In the genomic region with DNA sequence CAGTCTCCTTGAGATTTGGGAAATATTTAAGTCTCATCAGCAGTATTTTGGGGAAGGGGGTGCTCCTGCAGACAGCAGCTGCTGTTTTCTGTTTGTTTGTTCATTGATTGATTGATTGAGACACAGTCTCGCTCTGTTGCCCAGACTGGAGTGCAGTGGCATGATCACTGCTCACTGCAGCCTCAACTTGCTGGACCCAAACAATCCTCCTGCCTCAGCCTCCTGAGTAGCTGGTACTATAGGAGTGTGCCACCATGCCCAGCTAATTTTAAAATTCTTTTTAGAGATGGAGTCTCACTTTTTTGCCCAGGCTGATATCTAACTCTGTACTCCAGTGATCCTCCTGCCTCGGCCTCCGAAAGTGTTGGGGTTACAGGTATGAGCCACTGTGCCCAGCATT, we compare ENCODE assay signal across 19 cellular contexts.
"Had no signal": no experiment of that assay in that cellular context is flagged by ENCODE, and none has a peak within 500 bp of the region (broad histone marks: within the 10 kb centered on the region; RNA-seq: fewer than 3 reads in every experiment).

No MANE protein-coding gene starts in this region.

- H3K4me3 ChIP-seq: esophagus muscularis mucosa, gastrocnemius medialis, heart right ventricle, ovary, right atrium auricular region, uterus had no signal

- ATAC-seq: gastrocnemius medialis, heart right ventricle had no signal

- H3K9me3 Mint-ChIP-seq: dendritic cell treated with granulocyte-macrophage colony-stimulating factor and Interleukin-4, amounts not matched to agents 40 ng/mL and 50 ng/mL, for 4 days; effector memory CD8-positive, alpha-beta T cell; natural killer cell; neural crest cell; type B pancreatic cell had no signal

- H3K27ac ChIP-seq: epithelial cell of prostate, esophagus muscularis mucosa, gastrocnemius medialis, heart right ventricle, ovary, right atrium auricular region, uterus had no signal

- H3K27ac Mint-ChIP-seq: dendritic cell treated with granulocyte-macrophage colony-stimulating factor and Interleukin-4, amounts not matched to agents 40 ng/mL and 50 ng/mL, for 4 days had no signal

- H3K27me3 Mint-ChIP-seq: dendritic cell treated with granulocyte-macrophage colony-stimulating factor and Interleukin-4, amounts not matched to agents 40 ng/mL and 50 ng/mL, for 4 days; effector memory CD8-positive, alpha-beta T cell; type B pancreatic cell had no signal

- DNase-seq: effector memory CD8-positive, alpha-beta T cell; gastrocnemius medialis; heart right ventricle; hypothalamus; kidney glomerular epithelial cell; mammary epithelial cell; natural killer cell; ovary; small intestine; stimulated activated CD4-positive, alpha-beta T cell treated with anti-CD3 and anti-CD28 coated beads, Interleukin-12 subunit alpha, Interleukin-12 subunit beta, amount 100 ng/mL, for 4 hours; stimulated activated naive CD4-positive, alpha-beta T cell treated with Interleukin-2 at 50 U/mL for 16 hours; uterus had no signal

- H3K9me3 ChIP-seq: esophagus muscularis mucosa, gastrocnemius medialis, heart right ventricle, ovary, right atrium auricular region, uterus had no signal

- FAIRE-seq: islet of Langerhans, small intestine had no signal

- H3K27me3 ChIP-seq: esophagus muscularis mucosa, gastrocnemius medialis, heart right ventricle, ovary, right atrium auricular region, uterus had no signal

- H3K36me3 Mint-ChIP-seq: natural killer cell had no signal

- H3K4me3 Mint-ChIP-seq: dendritic cell treated with granulocyte-macrophage colony-stimulating factor and Interleukin-4, amounts not matched to agents 40 ng/mL and 50 ng/mL, for 4 days; effector memory CD8-positive, alpha-beta T cell; natural killer cell; neural crest cell; type B pancreatic cell had no signal

- H3K4me1 ChIP-seq: uterus had no signal

- H3K36me3 ChIP-seq: esophagus muscularis mucosa, gastrocnemius medialis, heart right ventricle, ovary, right atrium auricular region, uterus had no signal
